Comparison of ENCODE assay signal across 9 cellular contexts in genomic region chr2:36965196-36965595, GRCh38. TPM values are rescaled to one million over a fixed set of nuclear protein-coding genes. Genes with fewer than 3 reads are reported as not detected.
DNase-seq lines count a peak whose midpoint lies in the region; ATAC-seq and TF ChIP-seq lines count a peak whose summit lies in the region.
"Had no signal": no experiment of that assay in that cellular context is flagged by ENCODE, and none has a peak within 500 bp of the region (broad histone marks: within the 10 kb centered on the region; RNA-seq: fewer than 3 reads in every experiment).

No MANE protein-coding gene starts in this region.

- no peaks in the 10 kb centered on the region for H3K4me1 ChIP-seq in colonic mucosa

- peaks cover 44 to 59% (median 55%) of the 10 kb centered on the region in 3 donors for H3K4me1 Mint-ChIP-seq in naive B cell

- intact Hi-C loops in colonic mucosa (cut with DNase I) = no loop called here

- peaks cover 0 to 6% of the 10 kb centered on the region in 2 donors for H3K36me3 Mint-ChIP-seq in naive B cell

- DNase-seq in AG09309 (ENCODE audit: low read depth) (no peak), colonic mucosa (no peak), naive B cell (no peak), NCI-H1417 (lab: John Stamatoyannopoulos, UW) (no peak), inferior parietal cortex (ENCODE audit: extremely low spot score) (no peak), NCI-H2171 treated with DMSO at 0.1 percent for 48 hours (lab: John Stamatoyannopoulos, UW) (no peak)
- DNase-seq in Jurkat, Clone E6-1 (ENCODE audit: low read depth, low spot score) = no peak
- DNase-seq in stimulated activated CD8-positive, alpha-beta memory T cell treated with anti-CD3 and anti-CD28 coated beads, Interleukin-4, amount 100 ng/mL, for 48 hours = no peak
- DNase-seq: NCI-H226 had no signal

- TF ChIP-seq CTCF in AG09309 (IDR thresholded peaks at IDR 0.05; ENCODE audit: control insufficient read depth, insufficient read depth, low read depth, low read length, missing control alignments) (no peak), colonic mucosa (IDR thresholded peaks at IDR 0.05) (no peak)

- no peaks in the 10 kb centered on the region for H3K27me3 Mint-ChIP-seq in naive B cell

- no peaks in the 10 kb centered on the region for H3K36me3 ChIP-seq in colonic mucosa

- ATAC-seq in naive B cell (ENCODE audit: low read depth in 2 of 2) = no peak

- H3K9me3 Mint-ChIP-seq in naive B cell = peaks cover 0 to 4% (median 0%) of the 10 kb centered on the region in 7 donors

- peak overlapping the region; percentile 96 for H3K27ac ChIP-seq in colonic mucosa

- H3K27ac Mint-ChIP-seq in naive B cell = peak overlapping the region in 4 of 6 donors; percentile 21 to 98 (median 97)

- H3K4me3 ChIP-seq in AG09309 (ENCODE audit: control insufficient read depth, low read depth, low read length) (peak overlapping the region; percentile 82), colonic mucosa (peak overlapping the region; percentile 95)
- peak overlapping the region; percentile 71 for H3K4me3 ChIP-seq in Jurkat, Clone E6-1 (ENCODE audit: low read length)

- H3K4me3 Mint-ChIP-seq in naive B cell = peak overlapping the region; percentile 94 to 100 (median 98)

- H3K27me3 ChIP-seq in colonic mucosa = no peaks in the 10 kb centered on the region

- H3K9ac ChIP-seq in colonic mucosa (ENCODE audit: low read depth in 2 of 2, low read length in 2 of 2) = peak overlapping the region in 1 of 2 donors; percentile 95

- H3K9me3 ChIP-seq in colonic mucosa = no peaks in the 10 kb centered on the region

RNA-seq across cellular contexts. Expression of gene STRN, which starts 1.1 kb away (rescaled TPM):
- 9.7 TPM for polyA plus RNA-seq in Jurkat, Clone E6-1 (2012; ENCODE audit: insufficient read depth, insufficient read length)
- total RNA-seq in colonic mucosa = 10 to 100 TPM; 36.5 to 48.6 TPM
- polyA plus RNA-seq in naive B cell (ENCODE audit: low read depth in 6 of 6) = 10 to 100 TPM in 5 of 6 donors, 1 to 10 TPM in 1; 4.3 to 14.7 (median 11.2) TPM
